In the genomic region with DNA sequence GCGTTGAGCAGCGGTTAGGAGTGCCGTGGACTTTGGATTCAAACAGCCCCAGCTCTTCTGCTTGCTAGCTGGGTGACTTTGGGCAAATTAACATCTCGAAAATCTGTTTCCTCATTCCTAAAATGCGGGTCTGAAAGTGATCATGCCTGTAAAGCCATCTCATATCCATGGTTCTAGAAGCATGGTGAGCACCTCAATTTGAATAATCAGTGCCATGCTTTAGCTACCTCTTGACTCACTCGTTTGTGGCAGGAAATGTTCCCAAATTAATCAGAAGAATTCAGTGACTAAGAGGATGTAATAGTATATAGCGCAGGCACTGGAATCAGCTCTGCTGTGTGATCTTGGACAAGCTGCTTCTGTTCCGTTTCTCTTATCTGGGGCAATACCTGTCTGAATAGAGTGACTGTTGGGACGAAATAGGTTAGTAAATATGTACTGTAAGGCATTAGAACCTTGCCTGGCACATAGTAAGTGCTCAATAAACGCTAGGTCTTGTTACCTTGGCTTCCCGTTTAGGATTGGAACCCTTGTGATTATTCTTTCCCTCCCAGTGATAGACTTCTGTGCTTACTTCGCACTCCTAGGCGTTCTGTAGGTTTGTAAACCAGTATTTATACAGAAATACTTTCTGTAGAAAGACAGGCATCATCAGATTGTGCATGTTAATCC, we compare ENCODE assay signal across 8 cellular contexts. TPM values are rescaled to one million over a fixed set of nuclear protein-coding genes. Genes with fewer than 3 reads are reported as not detected.
DNase-seq lines count a peak whose midpoint lies in the region; ATAC-seq and TF ChIP-seq lines count a peak whose summit lies in the region.

No MANE protein-coding gene starts in this region.

- H3K9me3 Mint-ChIP-seq in endodermal cell, result no peaks in the 10 kb centered on the region
- no peaks in the 10 kb centered on the region for H3K9me3 Mint-ChIP-seq in naive B cell

- CTCF ChIA-PET in Panc1 (lab: Charles Lee), result interaction anchor here (2.3 kb wide), 1 partner anchor 70 kb away, joined by 11 read pairs; no protein-coding TSS in a partner anchor

- intact Hi-C loops in Panc1 (cut with micrococcal nuclease; ENCODE audit: unreplicated experiment), result no loop called here

- H3K27ac Mint-ChIP-seq in endodermal cell (peak overlapping the region; percentile 88), naive B cell (peak overlapping the region; percentile 47 to 94 (median 92))

- H3K4me1 ChIP-seq in Panc1 (ENCODE audit: control insufficient read depth, insufficient read depth, low read length), result peaks cover 6% of the 10 kb centered on the region; the same call in 1 of the 2 replicates
- H3K4me1 ChIP-seq in endodermal cell (ENCODE audit: control insufficient read depth, insufficient read depth, low read length), result no peaks in the 10 kb centered on the region

- H3K9me3 ChIP-seq in Panc1 (ENCODE audit: control insufficient read depth, insufficient read depth, low read depth, low read length) (no peaks in the 10 kb centered on the region), endodermal cell (ENCODE audit: control insufficient read depth, low read length) (no peaks in the 10 kb centered on the region)

- H3K4me3 ChIP-seq in Panc1 (ENCODE audit: low read depth in 2 of 2, low read length in 2 of 2), result peak overlapping the region; percentile 54 to 69
- H3K4me3 ChIP-seq in endodermal cell (ENCODE audit: low read length), result peak overlapping the region; percentile 90

- peak overlapping the region; percentile 88 for H3K4me3 Mint-ChIP-seq in endodermal cell
- peak overlapping the region; percentile 93 to 99 (median 96) for H3K4me3 Mint-ChIP-seq in naive B cell

- no TSS peak for BruUV-seq in Panc1 (replicated peaks; lab: Mats Ljungman, UMichigan)

- H3K4me1 Mint-ChIP-seq in endodermal cell (peaks cover 26% of the 10 kb centered on the region), naive B cell (peaks cover 25 to 27% (median 25%) of the 10 kb centered on the region in 3 donors)

- ATAC-seq in Panc1 (peak; percentile 31; the same call in 1 of the 2 replicates), naive B cell (ENCODE audit: low read depth in 2 of 2) (peak in 1 of 2 donors; percentile 11)

- H3K9ac ChIP-seq in endodermal cell (ENCODE audit: extremely low read depth, low read length, poor library complexity, severe bottlenecking), result peak overlapping the region; percentile 54

- H3K36me3 ChIP-seq in Panc1 (ENCODE audit: control insufficient read depth, insufficient read depth, low read length), result no peaks in the 10 kb centered on the region; the same call in 1 of the 2 replicates
- peaks cover 6% of the 10 kb centered on the region for H3K36me3 ChIP-seq in endodermal cell (ENCODE audit: control insufficient read depth, insufficient read depth, low read length)

- in situ Hi-C loops in Panc1 (cut with HindIII; ENCODE audit: low pct_unique_long_range_greater_than_20kb, low sequenced_read_pairs), result no loop called here

- POLR2A ChIA-PET in Panc1 (lab: Charles Lee), result no interaction called here

- no peak overlapping the region for H3K27ac ChIP-seq in Panc1 (ENCODE audit: low read length)
- H3K27ac ChIP-seq in endodermal cell (ENCODE audit: low read depth, low read length), result no peak overlapping the region

- peaks cover 4% of the 10 kb centered on the region; the same call in 1 of the 2 replicates for H3K27me3 ChIP-seq in Panc1 (ENCODE audit: control insufficient read depth, insufficient read depth, low read length)
- no peaks in the 10 kb centered on the region for H3K27me3 ChIP-seq in endodermal cell (ENCODE audit: control insufficient read depth, insufficient read depth, low read length, poor library complexity, severe bottlenecking)

- 55 to 61% methylated on average over 12 to 13 of the region's 13 CpGs for WGBS in endodermal cell (ENCODE audit: insufficient coverage in 1 of 2, insufficient read length in 1 of 2), 2 experiments

- H3K36me3 Mint-ChIP-seq in endodermal cell (ENCODE audit: low read depth) (peaks cover 20% of the 10 kb centered on the region), naive B cell (no peaks in the 10 kb centered on the region)

- DNase-seq in DMS53 (lab: John Stamatoyannopoulos, UW) (peak; percentile 58), DMS53 treated with DMSO at 0.1 percent for 48 hours (lab: John Stamatoyannopoulos, UW; ENCODE audit: unreplicated experiment) (no peak), Panc1 (ENCODE audit: low read depth, low spot score) (peak; percentile 64), endodermal cell (no peak), naive B cell (no peak), occipital lobe (lab: John Stamatoyannopoulos, UW) (no peak), iPS-NIHi11 (ENCODE audit: low spot score) (no peak)
- no peak for DNase-seq in activated effector memory CD4-positive, alpha-beta T cell treated with anti-CD3 and anti-CD28 coated beads, Interleukin-2, amount 50 U/mL, for 16 hours

- H3K27me3 Mint-ChIP-seq in endodermal cell (ENCODE audit: insufficient read depth), result peaks cover 11% of the 10 kb centered on the region
- no peaks in the 10 kb centered on the region for H3K27me3 Mint-ChIP-seq in naive B cell

- TF ChIP-seq CTCF in Panc1 (IDR thresholded peaks at IDR 0.05) (no peak), endodermal cell (conservative IDR thresholded peaks at IDR 0.05) (no peak)

RNA-seq across cellular contexts. Expression of gene SMAGP, which starts 0.8 kb away (rescaled TPM):
- total RNA-seq in Panc1 (2021; ENCODE audit: unreplicated experiment), result 2.4 TPM
- polyA plus RNA-seq in Panc1 (2012; ENCODE audit: insufficient read length), result 3.3 TPM
- total RNA-seq in endodermal cell, result 10 to 100 TPM; 43.5 to 61.2 TPM
- 8.6 TPM for polyA plus RNA-seq in endodermal cell (2013, experiment 1 of 2)
- polyA plus RNA-seq in endodermal cell (2013, experiment 2 of 2), result 10.3 TPM
- polyA plus RNA-seq in naive B cell (ENCODE audit: low read depth in 6 of 6), result 10 to 100 TPM; 26.8 to 55.3 (median 41.1) TPM
- total RNA-seq in occipital lobe, result 3.1 TPM

RNA-seq across cellular contexts. Expression of gene DAZAP2, which starts 32.4 kb away (rescaled TPM):
- total RNA-seq in Panc1 (2021; ENCODE audit: unreplicated experiment) (197 TPM), endodermal cell (10 to 100 TPM; 31.5 to 42.7 TPM), occipital lobe (66.8 TPM)
- 269 TPM for polyA plus RNA-seq in Panc1 (2012; ENCODE audit: insufficient read length)
- polyA plus RNA-seq in endodermal cell (2013, experiment 1 of 2), result 141 TPM
- 131 TPM for polyA plus RNA-seq in endodermal cell (2013, experiment 2 of 2)
- polyA plus RNA-seq in naive B cell (ENCODE audit: low read depth in 6 of 6), result 1,000 to 10,000 TPM; 1,454 to 3,149 (median 1,632) TPM

RNA-seq across cellular contexts. Expression of gene BIN2, which starts 53.0 kb away (rescaled TPM):
- 0.39 TPM for total RNA-seq in Panc1 (2021; ENCODE audit: unreplicated experiment)
- not detected for polyA plus RNA-seq in Panc1 (2012; ENCODE audit: insufficient read length)
- not detected for total RNA-seq in endodermal cell
- not detected for polyA plus RNA-seq in endodermal cell (2013, experiment 1 of 2)
- polyA plus RNA-seq in endodermal cell (2013, experiment 2 of 2), result not detected
- polyA plus RNA-seq in naive B cell (ENCODE audit: low read depth in 6 of 6), result 100 to 1,000 TPM in 2 of 6 donors, 10 to 100 TPM in 4; 74.2 to 140 (median 86.5) TPM
- total RNA-seq in occipital lobe, result 2.2 TPM

RNA-seq across cellular contexts. Expression of gene POU6F1, which starts 53.1 kb away (rescaled TPM):
- total RNA-seq in Panc1 (2021; ENCODE audit: unreplicated experiment) (3.1 TPM), endodermal cell (10 to 100 TPM; 11.4 to 16.4 TPM), occipital lobe (14.5 TPM)
- polyA plus RNA-seq in Panc1 (2012; ENCODE audit: insufficient read length), result 2.1 TPM
- 8.0 TPM for polyA plus RNA-seq in endodermal cell (2013, experiment 1 of 2)
- polyA plus RNA-seq in endodermal cell (2013, experiment 2 of 2), result 5.8 TPM
- 1 to 10 TPM in 5 of 6 donors, not detected in 1; 1.1 to 3.4 (median 1.7) TPM for polyA plus RNA-seq in naive B cell (ENCODE audit: low read depth in 6 of 6)

Comparison
In these comparisons a context has a peak if more than half of its experiments do, and no peak if none do; other contexts are left out.
1. DNase-seq: peak in DMS53 (single experiment) and Panc1 (single experiment); none in DMS53 treated with DMSO at 0.1 percent for 48 hours (single experiment), endodermal cell (single experiment), naive B cell (single experiment), occipital lobe (single experiment), activated effector memory CD4-positive, alpha-beta T cell treated with anti-CD3 and anti-CD28 coated beads, Interleukin-2, amount 50 U/mL, for 16 hours (single experiment) and iPS-NIHi11 (single experiment).
2. RNA of gene SMAGP, which starts 0.8 kb away (total RNA-seq): 43.5 to 61.2 TPM in endodermal cell; 3.1 TPM in occipital lobe (single experiment) and 2.4 TPM in Panc1 (single experiment); every median in the first group is over 10 times any median in the second.